ENCODE assay signal across 17 cellular contexts in the genomic region with DNA sequence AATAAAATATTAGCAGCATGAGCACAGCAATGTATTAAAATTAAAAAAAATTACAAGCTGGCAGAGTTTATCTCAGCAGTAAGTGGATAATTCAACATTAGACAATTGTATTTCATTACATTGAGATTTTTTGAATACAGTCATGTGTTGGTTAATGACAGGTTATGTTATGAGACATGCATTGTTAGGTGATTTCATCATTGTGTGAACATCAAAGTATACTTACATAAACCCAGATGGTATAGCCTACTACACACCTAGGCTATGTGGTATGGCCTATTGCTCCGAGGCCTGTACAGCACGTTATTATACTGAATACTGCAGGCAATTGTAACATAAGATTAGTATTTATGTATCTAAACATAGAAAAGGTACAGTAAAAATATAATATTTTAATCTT. TPM values are rescaled to one million over a fixed set of nuclear protein-coding genes. Genes with fewer than 3 reads are reported as not detected.
DNase-seq lines count a peak whose midpoint lies in the region; ATAC-seq, FAIRE-seq and TF ChIP-seq lines count a peak whose summit lies in the region.
"Had no signal": no experiment of that assay in that cellular context is flagged by ENCODE, and none has a peak within 500 bp of the region (broad histone marks: within the 10 kb centered on the region; RNA-seq: fewer than 3 reads in every experiment).

No MANE protein-coding gene starts in this region.

- H3K27me3 ChIP-seq in bronchial epithelial cell (ENCODE audit: control insufficient read depth, insufficient read depth, low read length) (no peaks in the 10 kb centered on the region), smooth muscle cell (ENCODE audit: low read depth) (no peaks in the 10 kb centered on the region), PC-9 (ENCODE audit: insufficient read depth, low read depth) (no peaks in the 10 kb centered on the region)
- H3K27me3 ChIP-seq: thyroid gland had no signal

- H3K4me3 ChIP-seq in bronchial epithelial cell (ENCODE audit: low read depth, low read length) (no peak overlapping the region), smooth muscle cell (no peak overlapping the region), PC-9 (no peak overlapping the region)
- H3K4me3 ChIP-seq: lung, thyroid gland had no signal

- BruUV-seq in PC-9 (replicated peaks; lab: Mats Ljungman, UMichigan): no TSS peak

- intact Hi-C loops in activated CD4-positive, alpha-beta T cell treated with anti-CD3 and anti-CD28 coated beads for 36 hours (cut with DNase I, micrococcal nuclease): loop anchor here in 1 of 2 experiments (10.0 kb wide), 1 partner anchor 698 kb away; no protein-coding TSS in a partner anchor
- intact Hi-C loops in PC-9 (cut with micrococcal nuclease; ENCODE audit: unreplicated experiment): no loop called here

- H3K4me1 Mint-ChIP-seq in activated CD4-positive, alpha-beta T cell treated with anti-CD3 and anti-CD28 coated beads for 36 hours: peaks cover 92% of the 10 kb centered on the region
- H3K4me1 Mint-ChIP-seq in activated CD4-positive, alpha-beta T cell treated with anti-CD3 and anti-CD28 coated beads, Interleukin-2, amount 10 ng/mL, durations not matched to agents 7 days and 5 days: peaks cover 75% of the 10 kb centered on the region

- peaks cover 1% of the 10 kb centered on the region for H3K36me3 ChIP-seq in bronchial epithelial cell (ENCODE audit: control insufficient read depth, insufficient read depth, low read length)
- H3K36me3 ChIP-seq in smooth muscle cell (ENCODE audit: low read depth): no peaks in the 10 kb centered on the region
- no peaks in the 10 kb centered on the region for H3K36me3 ChIP-seq in PC-9 (ENCODE audit: low read depth)
- H3K36me3 ChIP-seq: thyroid gland had no signal

- peaks cover 30% of the 10 kb centered on the region for H3K36me3 Mint-ChIP-seq in activated CD4-positive, alpha-beta T cell treated with anti-CD3 and anti-CD28 coated beads for 36 hours (ENCODE audit: low read depth)
- H3K36me3 Mint-ChIP-seq in activated CD4-positive, alpha-beta T cell treated with anti-CD3 and anti-CD28 coated beads, Interleukin-2, amount 10 ng/mL, durations not matched to agents 7 days and 5 days (ENCODE audit: low read depth): peaks cover 7% of the 10 kb centered on the region
- H3K36me3 Mint-ChIP-seq: WTC11 had no signal

- CTCF ChIA-PET in activated CD4-positive, alpha-beta T cell treated with anti-CD3 and anti-CD28 coated beads for 36 hours (lab: Charles Lee): interaction anchor here (0.6 to 2.0 kb wide), 6 partner anchors 12 to 155 kb away, joined by 3 to 7 read pairs (median 4); a partner anchor contains a TSS
- CTCF ChIA-PET in activated CD4-positive, alpha-beta T cell treated with anti-CD3 and anti-CD28 coated beads, Interleukin-2, amount 10 ng/mL, durations not matched to agents 7 days and 5 days (lab: Charles Lee): interaction anchor here (0.6 to 0.8 kb wide), 2 partner anchors 30 to 1522 kb away, joined by 4 read pairs; a partner anchor contains a TSS
- CTCF ChIA-PET in PC-9 (lab: Charles Lee): interaction anchor here (1.0 kb wide), 1 partner anchor 12 kb away, joined by 3 read pairs; no protein-coding TSS in a partner anchor

- H2AFZ ChIP-seq in smooth muscle cell (ENCODE audit: low read depth) (no peak overlapping the region), PC-9 (no peak overlapping the region)

- peaks cover 11% of the 10 kb centered on the region for H3K4me1 ChIP-seq in smooth muscle cell (ENCODE audit: low read depth)
- H3K4me1 ChIP-seq in PC-9 (replicated peaks; ENCODE audit: insufficient read depth): no peaks in the 10 kb centered on the region

- H4K20me1 ChIP-seq in smooth muscle cell (ENCODE audit: low read depth) (peaks cover 92% of the 10 kb centered on the region), PC-9 (ENCODE audit: insufficient read depth) (peaks cover 32% of the 10 kb centered on the region)

- TF ChIP-seq CTCF in bronchial epithelial cell (IDR thresholded peaks at IDR 0.05; ENCODE audit: insufficient read depth, low read length, severe bottlenecking) (no peak), smooth muscle cell (IDR thresholded peaks at IDR 0.05; ENCODE audit: borderline replicate concordance, insufficient read depth, poor library complexity, severe bottlenecking) (no peak), PC-9 (conservative IDR thresholded peaks at IDR 0.05) (no peak)

- H3K4me2 ChIP-seq in smooth muscle cell: peak overlapping the region; percentile 66
- H3K4me2 ChIP-seq in PC-9: no peak overlapping the region

- H3K9ac ChIP-seq in smooth muscle cell (ENCODE audit: low read depth): peak overlapping the region; percentile 58

- no peak for ATAC-seq in activated CD4-positive, alpha-beta T cell treated with anti-CD3 and anti-CD28 coated beads for 36 hours
- no peak for ATAC-seq in GM18502 (IDR thresholded peaks at IDR 0.05; ENCODE audit: poor library complexity, unreplicated experiment)
- ATAC-seq: effector memory CD8-positive, alpha-beta T cell; Panc1; T-cell; WTC11 had no signal

- H3K9me2 ChIP-seq in PC-9 (ENCODE audit: insufficient read depth): no peaks in the 10 kb centered on the region

- H3F3A ChIP-seq in smooth muscle cell (ENCODE audit: low read depth) (peaks cover 3% of the 10 kb centered on the region), PC-9 (ENCODE audit: insufficient read depth, low read depth) (no peaks in the 10 kb centered on the region; the same call in 1 of the 2 replicates)

- H3K27ac ChIP-seq in smooth muscle cell (ENCODE audit: low read depth) (peak overlapping the region; percentile 84), PC-9 (no peak overlapping the region)
- H3K27ac ChIP-seq: thyroid gland had no signal

- H3K79me2 ChIP-seq in smooth muscle cell (ENCODE audit: low read depth) (peaks cover 92% of the 10 kb centered on the region), PC-9 (ENCODE audit: low read depth) (peaks cover 100% of the 10 kb centered on the region)

- no peaks in the 10 kb centered on the region for H3K9me3 Mint-ChIP-seq in activated CD4-positive, alpha-beta T cell treated with anti-CD3 and anti-CD28 coated beads for 36 hours (ENCODE audit: low read depth)
- no peaks in the 10 kb centered on the region for H3K9me3 Mint-ChIP-seq in activated CD4-positive, alpha-beta T cell treated with anti-CD3 and anti-CD28 coated beads, Interleukin-2, amount 10 ng/mL, durations not matched to agents 7 days and 5 days
- H3K9me3 Mint-ChIP-seq: effector memory CD8-positive, alpha-beta T cell; T-cell; WTC11 had no signal

- no peak overlapping the region for H3K4me3 Mint-ChIP-seq in activated CD4-positive, alpha-beta T cell treated with anti-CD3 and anti-CD28 coated beads for 36 hours
- H3K4me3 Mint-ChIP-seq in activated CD4-positive, alpha-beta T cell treated with anti-CD3 and anti-CD28 coated beads, Interleukin-2, amount 10 ng/mL, durations not matched to agents 7 days and 5 days: no peak overlapping the region
- H3K4me3 Mint-ChIP-seq: effector memory CD8-positive, alpha-beta T cell; T-cell; WTC11 had no signal

- no peaks in the 10 kb centered on the region for H3K27me3 Mint-ChIP-seq in activated CD4-positive, alpha-beta T cell treated with anti-CD3 and anti-CD28 coated beads for 36 hours
- H3K27me3 Mint-ChIP-seq in activated CD4-positive, alpha-beta T cell treated with anti-CD3 and anti-CD28 coated beads, Interleukin-2, amount 10 ng/mL, durations not matched to agents 7 days and 5 days: no peaks in the 10 kb centered on the region
- H3K27me3 Mint-ChIP-seq: effector memory CD8-positive, alpha-beta T cell; T-cell had no signal

- DNase-seq in activated CD4-positive, alpha-beta T cell treated with anti-CD3 and anti-CD28 coated beads for 36 hours: no peak
- DNase-seq in activated CD4-positive, alpha-beta T cell treated with anti-CD3 and anti-CD28 coated beads, Interleukin-2, amount 10 ng/mL, durations not matched to agents 7 days and 5 days: no peak
- peak; percentile 84 for DNase-seq in NCI-H69 (lab: John Stamatoyannopoulos, UW)
- peak; percentile 75 for DNase-seq in bronchial epithelial cell (ENCODE audit: low read depth)
- DNase-seq in smooth muscle cell (lab: John Stamatoyannopoulos, UW; ENCODE audit: unreplicated experiment): no peak
- DNase-seq in PC-9: no peak
- DNase-seq in DMS79 (lab: John Stamatoyannopoulos, UW): no peak
- DNase-seq: activated naive CD4-positive, alpha-beta T cell treated with anti-CD3 and anti-CD28 coated beads, Interleukin-2, amount 50 U/mL, for 16 hours; effector memory CD8-positive, alpha-beta T cell; foreskin melanocyte; T-cell; thyroid gland had no signal

- H3K27ac Mint-ChIP-seq in activated CD4-positive, alpha-beta T cell treated with anti-CD3 and anti-CD28 coated beads for 36 hours: peak overlapping the region; percentile 14
- no peak overlapping the region for H3K27ac Mint-ChIP-seq in activated CD4-positive, alpha-beta T cell treated with anti-CD3 and anti-CD28 coated beads, Interleukin-2, amount 10 ng/mL, durations not matched to agents 7 days and 5 days
- H3K27ac Mint-ChIP-seq: effector memory CD8-positive, alpha-beta T cell had no signal

- H3K9me3 ChIP-seq in smooth muscle cell (replicated peaks; ENCODE audit: low read depth) (no peaks in the 10 kb centered on the region), PC-9 (ENCODE audit: insufficient read depth, low read depth) (no peaks in the 10 kb centered on the region)
- H3K9me3 ChIP-seq: thyroid gland had no signal

- 85% methylated on average over 2 of the region's 2 CpGs for WGBS in smooth muscle cell (ENCODE audit: low lambda C conversion rate)

- FAIRE-seq in bronchial epithelial cell (lab: Jason Lieb, UNC): no peak
- FAIRE-seq: GM18507 had no signal

- POLR2A ChIA-PET in activated CD4-positive, alpha-beta T cell treated with anti-CD3 and anti-CD28 coated beads for 36 hours (lab: Charles Lee): interaction anchor here (1.6 kb wide), 1 partner anchor 29 kb away, joined by 5 read pairs; no protein-coding TSS in a partner anchor
- POLR2A ChIA-PET in activated CD4-positive, alpha-beta T cell treated with anti-CD3 and anti-CD28 coated beads, Interleukin-2, amount 10 ng/mL, durations not matched to agents 7 days and 5 days (lab: Charles Lee): no interaction called here
- POLR2A ChIA-PET in PC-9 (lab: Charles Lee; ENCODE audit: unreplicated experiment): interaction anchor here (0.6 kb wide), 1 partner anchor 19 kb away, joined by 5 read pairs; no protein-coding TSS in a partner anchor

RNA-seq across cellular contexts. Expression of a gene that starts 29.7 kb away (rescaled TPM):
- 10 to 100 TPM; 49.7 to 53.0 TPM for total RNA-seq in activated CD4-positive, alpha-beta T cell treated with anti-CD3 and anti-CD28 coated beads for 36 hours
- total RNA-seq in activated CD4-positive, alpha-beta T cell treated with anti-CD3 and anti-CD28 coated beads, Interleukin-2, amount 10 ng/mL, durations not matched to agents 7 days and 5 days: 10 to 100 TPM; 18.9 to 21.8 TPM
- total RNA-seq in bronchial epithelial cell (24.0 and 24.6 TPM in 2 replicates), smooth muscle cell (35.1 and 36.8 TPM in 2 replicates), PC-9 (2021) (66.2 and 91.9 TPM in 2 replicates)
- polyA plus RNA-seq in smooth muscle cell: 13.7 and 15.3 TPM in 2 replicates

Comparison
In these comparisons a context has a peak if more than half of its experiments do, and no peak if none do; other contexts are left out.
1. DNase-seq: peak in NCI-H69 (single experiment) and bronchial epithelial cell (single experiment); none in activated CD4-positive, alpha-beta T cell treated with anti-CD3 and anti-CD28 coated beads for 36 hours (single experiment), activated CD4-positive, alpha-beta T cell treated with anti-CD3 and anti-CD28 coated beads, Interleukin-2, amount 10 ng/mL, durations not matched to agents 7 days and 5 days (single experiment), smooth muscle cell (single experiment), PC-9 (0 of 2) and DMS79 (single experiment).